In genomic region chr7:10401793-10402192, GRCh38 we compare ENCODE assay signal across 8 cellular contexts.
"Had no signal": no experiment of that assay in that cellular context is flagged by ENCODE, and none has a peak within 500 bp of the region (broad histone marks: within the 10 kb centered on the region; RNA-seq: fewer than 3 reads in every experiment).

No MANE protein-coding gene starts in this region.

- H3K4me3 ChIP-seq: GM12878 had no signal

- FAIRE-seq: G401.6, GM12878, GM12891, GM12892, GM18507, GM19239 had no signal

- ATAC-seq: GM12878 had no signal

- DNase-seq: GDM1, GF-D8 had no signal
